17 cellular contexts compared by ENCODE assay signal in the genomic region with DNA sequence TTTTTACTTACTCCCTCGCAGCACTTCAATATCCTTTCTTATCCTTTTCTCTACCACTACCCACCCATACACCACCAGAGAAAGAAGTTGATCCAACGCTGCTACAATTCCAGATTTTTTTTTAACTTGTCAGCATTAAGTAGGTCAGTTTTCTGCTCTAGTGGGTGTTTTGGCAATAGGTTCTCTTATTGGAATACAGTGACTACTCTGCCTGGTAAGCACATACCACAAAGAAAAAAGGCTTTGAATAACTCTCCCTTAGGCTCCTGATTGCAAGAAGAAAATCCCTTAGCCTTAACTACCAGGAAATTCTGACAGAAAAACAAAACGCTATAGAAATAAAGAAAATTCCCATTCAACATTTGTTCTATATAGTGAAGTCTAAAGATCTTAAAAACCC.
DNase-seq lines count a peak whose midpoint lies in the region; ATAC-seq, FAIRE-seq and TF ChIP-seq lines count a peak whose summit lies in the region.
"Had no signal": no experiment of that assay in that cellular context is flagged by ENCODE, and none has a peak within 500 bp of the region (broad histone marks: within the 10 kb centered on the region; RNA-seq: fewer than 3 reads in every experiment).

No MANE protein-coding gene starts in this region.

- no peaks in the 10 kb centered on the region; the same call in 2 of the 3 replicates for H3K36me3 ChIP-seq in K562 (ENCODE audit: control insufficient read depth, insufficient read depth, low read length)
- H3K36me3 ChIP-seq in naive thymus-derived CD4-positive, alpha-beta T cell (ENCODE audit: control insufficient read depth in 2 of 3, insufficient read depth in 3 of 3, low read length in 3 of 3) = no peaks in the 10 kb centered on the region
- peaks cover 0 to 3% (median 0%) of the 10 kb centered on the region in 3 donors for H3K36me3 ChIP-seq in Peyer's patch

- peaks cover 6% of the 10 kb centered on the region; the same call in 1 of the 3 replicates for H3K79me2 ChIP-seq in K562 (ENCODE audit: control insufficient read depth, insufficient read depth, low read length)

- peak; percentile 16 for DNase-seq in GM03348 (ENCODE audit: low spot score)
- no peak for DNase-seq in K562 (ENCODE audit: extremely low read depth in 1 of 4, low spot score in 3 of 4)
- DNase-seq in globus pallidus (ENCODE audit: low spot score) = peak; percentile 17
- peak; percentile 3 for DNase-seq in pons (ENCODE audit: low spot score)
- no peak for DNase-seq in naive thymus-derived CD4-positive, alpha-beta T cell
- no peak for DNase-seq in Peyer's patch
- no peak for DNase-seq in T-cell
- DNase-seq in stimulated activated CD4-positive, alpha-beta T cell treated with anti-CD3 and anti-CD28 coated beads, Interleukin-12 subunit alpha, Interleukin-12 subunit beta, amount 100 ng/mL, for 4 hours = no peak
- DNase-seq: ACHN; CD8-positive, alpha-beta T cell; H7; Kasumi-1; NCI-H2029; NCI-H2171 treated with DMSO at 0.1 percent for 48 hours; SHP77 treated with DMSO at 0.1 percent for 48 hours had no signal

- no peak for FAIRE-seq in K562 (lab: Jason Lieb, UNC)
- FAIRE-seq: D721Med, RCC 7860 had no signal

- no peak for TF ChIP-seq CTCF in K562 (IDR thresholded peaks at IDR 0.05 in 2 of 3, conservative IDR thresholded peaks at IDR 0.05 in 1 of 3; ENCODE audit: insufficient read depth in 2 of 3, low read depth in 1 of 3, low read length in 3 of 3)
- TF ChIP-seq CTCF in Peyer's patch (IDR thresholded peaks at IDR 0.05) = no peak

- H3K4me2 ChIP-seq in K562 (ENCODE audit: insufficient read depth, low read length) = no peak overlapping the region

- no peak for ATAC-seq in K562
- no peak for ATAC-seq in naive thymus-derived CD4-positive, alpha-beta T cell
- no peak for ATAC-seq in T-cell (replicated peaks in 1 of 4)
- ATAC-seq: CD8-positive, alpha-beta T cell had no signal

- no TSS peak for BruUV-seq in K562 (replicated peaks; lab: Mats Ljungman, UMichigan)

- H3K9ac ChIP-seq in K562 (ENCODE audit: insufficient read depth in 1 of 2, low read depth in 2 of 2, low read length in 2 of 2) = no peak overlapping the region

- H3K9me3 ChIP-seq in K562 (replicated peaks; ENCODE audit: control insufficient read depth, insufficient read depth, low read depth, low read length) (no peaks in the 10 kb centered on the region), Peyer's patch (peaks cover 0 to 2% (median 0%) of the 10 kb centered on the region in 4 donors)
- H3K9me3 ChIP-seq in naive thymus-derived CD4-positive, alpha-beta T cell (ENCODE audit: control insufficient read depth in 2 of 3, low read length in 3 of 3) = peaks cover 0 to 14% (median 0%) of the 10 kb centered on the region in 3 experiments

- no peak overlapping the region for H2AFZ ChIP-seq in K562 (ENCODE audit: low read depth, low read length)

- no peaks in the 10 kb centered on the region for H3K4me1 ChIP-seq in K562 (replicated peaks in 1 of 2; ENCODE audit: control insufficient read depth in 2 of 2, insufficient read depth in 2 of 2, low read length in 2 of 2)
- no peaks in the 10 kb centered on the region for H3K4me1 ChIP-seq in naive thymus-derived CD4-positive, alpha-beta T cell (ENCODE audit: control insufficient read depth in 2 of 2, insufficient read depth in 2 of 2, low read length in 2 of 2)
- H3K4me1 ChIP-seq in Peyer's patch = no peaks in the 10 kb centered on the region

- H3K27ac Mint-ChIP-seq in naive thymus-derived CD4-positive, alpha-beta T cell = no peak overlapping the region
- no peak overlapping the region for H3K27ac Mint-ChIP-seq in T-cell
- H3K27ac Mint-ChIP-seq: CD8-positive, alpha-beta T cell had no signal

- H3K4me3 ChIP-seq in K562 = no peak overlapping the region
- no peak overlapping the region for H3K4me3 ChIP-seq in naive thymus-derived CD4-positive, alpha-beta T cell (ENCODE audit: low read length)
- no peak overlapping the region for H3K4me3 ChIP-seq in Peyer's patch

- CTCF ChIA-PET in K562 (lab: Yijun Ruan, JAX; ENCODE audit: low intra/inter-chr PET ratio) = no interaction called here
- CTCF ChIA-PET in naive thymus-derived CD4-positive, alpha-beta T cell (lab: Charles Lee) = no interaction called here
- CTCF ChIA-PET in T-cell (lab: Charles Lee) = no interaction called here

- TF ChIP-seq EP300 in K562 (IDR thresholded peaks at IDR 0.05; ENCODE audit: low read length) = no peak

- in situ Hi-C loops in K562 (cut with MboI) = no loop called here

- peaks cover 0 to 4% (median 0%) of the 10 kb centered on the region in 7 donors for H3K4me1 Mint-ChIP-seq in naive thymus-derived CD4-positive, alpha-beta T cell
- peaks cover 0 to 2% (median 0%) of the 10 kb centered on the region in 3 donors for H3K4me1 Mint-ChIP-seq in T-cell

- intact Hi-C loops in K562 (cut with micrococcal nuclease) = no loop called here
- intact Hi-C loops in naive thymus-derived CD4-positive, alpha-beta T cell (cut with micrococcal nuclease) = no loop called here

- no peaks in the 10 kb centered on the region for H3K27me3 ChIP-seq in K562 (ENCODE audit: control insufficient read depth in 2 of 2, insufficient read depth in 2 of 2, low read length in 2 of 2)
- no peaks in the 10 kb centered on the region for H3K27me3 ChIP-seq in naive thymus-derived CD4-positive, alpha-beta T cell (ENCODE audit: control insufficient read depth in 2 of 2, insufficient read depth in 2 of 2, low read length in 2 of 2)
- no peaks in the 10 kb centered on the region for H3K27me3 ChIP-seq in Peyer's patch

- peaks cover 0 to 25% (median 13%) of the 10 kb centered on the region in 11 donors for H3K9me3 Mint-ChIP-seq in naive thymus-derived CD4-positive, alpha-beta T cell
- peaks cover 4 to 11% (median 9%) of the 10 kb centered on the region in 3 donors for H3K9me3 Mint-ChIP-seq in T-cell

- POLR2A ChIA-PET in K562 (lab: Yijun Ruan, JAX) (interaction anchor here (0.8 kb wide), 1 partner anchor 13 kb away, joined by 4 read pairs; no protein-coding TSS in a partner anchor), T-cell (lab: Charles Lee) (interaction anchor here in 1 of 2 donors (0.6 kb wide), 1 partner anchor 241 kb away, joined by 4 read pairs; no protein-coding TSS in a partner anchor)
- POLR2A ChIA-PET in naive thymus-derived CD4-positive, alpha-beta T cell (lab: Charles Lee) = interaction anchor here (0.6 kb wide), 1 partner anchor 51 kb away, joined by 3 read pairs; no protein-coding TSS in a partner anchor

- H3K4me3 Mint-ChIP-seq in naive thymus-derived CD4-positive, alpha-beta T cell = no peak overlapping the region
- H3K4me3 Mint-ChIP-seq in T-cell = no peak overlapping the region
- H3K4me3 Mint-ChIP-seq: CD8-positive, alpha-beta T cell had no signal

- TF ChIP-seq RAD21 in K562 (CRISPR knock-in tag; conservative IDR thresholded peaks at IDR 0.05 in 1 of 2, IDR thresholded peaks at IDR 0.05 in 1 of 2) = no peak

- no peak overlapping the region for H3K27ac ChIP-seq in K562 (ENCODE audit: extremely low read depth, low read depth, low read length)
- H3K27ac ChIP-seq in naive thymus-derived CD4-positive, alpha-beta T cell (ENCODE audit: low read depth, low read length) = no peak overlapping the region
- no peak overlapping the region for H3K27ac ChIP-seq in Peyer's patch

- no peaks in the 10 kb centered on the region for H3K27me3 Mint-ChIP-seq in naive thymus-derived CD4-positive, alpha-beta T cell
- H3K27me3 Mint-ChIP-seq in T-cell = no peaks in the 10 kb centered on the region

- H3K36me3 Mint-ChIP-seq in naive thymus-derived CD4-positive, alpha-beta T cell = peaks cover 0 to 41% (median 32%) of the 10 kb centered on the region in 5 donors
- H3K36me3 Mint-ChIP-seq in T-cell = peaks cover 33% of the 10 kb centered on the region

- WGBS in K562 (ENCODE audit: insufficient coverage, low coverage, missing lambda C conversion rate) = 88% methylated on average over 3 of the region's 3 CpGs

- no peaks in the 10 kb centered on the region for H4K20me1 ChIP-seq in K562 (replicated peaks; ENCODE audit: control insufficient read depth, insufficient read depth, low read length)

- TF ChIP-seq POLR2A in K562 (conservative IDR thresholded peaks at IDR 0.05) = no peak
- no peak for TF ChIP-seq POLR2A in Peyer's patch (IDR thresholded peaks at IDR 0.05)

- no peaks in the 10 kb centered on the region for H3K9me1 ChIP-seq in K562 (ENCODE audit: control insufficient read depth, insufficient read depth, low read length)

TF ChIP-seq in K562, 482 proteins besides CTCF, POLR2A, EP300 and RAD21:
- TF ChIP-seq ZNF316 (IDR thresholded peaks at IDR 0.05) = peak; percentile 53
- no peak for TF ChIP-seq CREM (IDR thresholded peaks at IDR 0.05; ENCODE audit: low read depth)
- TF ChIP-seq MAFF (IDR thresholded peaks at IDR 0.05; ENCODE audit: low read length) = 0 out of 2 replicates have a peak, but pooled peaks have one; percentile 5
- TF ChIP-seq ZNF224 (CRISPR knock-in tag; IDR thresholded peaks at IDR 0.05) = no peak
- peak; percentile 38 for TF ChIP-seq C11orf30 (IDR thresholded peaks at IDR 0.05; ENCODE audit: low read depth)
- TF ChIP-seq MAFK (IDR thresholded peaks at IDR 0.05; ENCODE audit: low read length) = peak; percentile 7; the same call in 1 of the 2 replicates

Comparison
In these comparisons a context has a peak if more than half of its experiments do, and no peak if none do; other contexts are left out.
1. DNase-seq: peak in GM03348 (single experiment), globus pallidus (single experiment) and pons (single experiment); none in K562 (0 of 4), naive thymus-derived CD4-positive, alpha-beta T cell (0 of 9), Peyer's patch (0 of 3), T-cell (0 of 34) and stimulated activated CD4-positive, alpha-beta T cell treated with anti-CD3 and anti-CD28 coated beads, Interleukin-12 subunit alpha, Interleukin-12 subunit beta, amount 100 ng/mL, for 4 hours (single experiment).